29 cellular contexts compared by ENCODE assay signal in genomic region chr3:186444288-186444687, GRCh38.
"Had no signal": no experiment of that assay in that cellular context is flagged by ENCODE, and none has a peak within 500 bp of the region (broad histone marks: within the 10 kb centered on the region; RNA-seq: fewer than 3 reads in every experiment).

No MANE protein-coding gene starts in this region.

- DNase-seq: activated CD4-positive, alpha-beta memory T cell treated with anti-CD3 and anti-CD28 coated beads, Interleukin-2, amount 10 ng/mL, durations not matched to agents 7 days and 5 days; activated CD4-positive, alpha-beta T cell treated with anti-CD3 and anti-CD28 coated beads for 1 hour; activated CD4-positive, alpha-beta T cell treated with anti-CD3 and anti-CD28 coated beads for 4 hours; activated CD4-positive, alpha-beta T cell treated with anti-CD3 and anti-CD28 coated beads, Interleukin-2, amount 10 ng/mL, durations not matched to agents 7 days and 5 days; activated CD4-positive, alpha-beta T cell treated with anti-CD3 and anti-CD28 coated beads, Interleukin-2, amount 50 U/mL, for 4 hours; activated CD8-positive, alpha-beta memory T cell treated with anti-CD3 and anti-CD28 coated beads, Interleukin-2, amount 50 U/mL, for 48 hours; activated gamma-delta T cell; activated naive CD4-positive, alpha-beta T cell; activated naive CD4-positive, alpha-beta T cell treated with anti-CD3 and anti-CD28 coated beads, Interleukin-2, amount 10 ng/mL, durations not matched to agents 7 days and 5 days; activated naive CD8-positive, alpha-beta T cell treated with anti-CD3 and anti-CD28 coated beads, Interleukin-2, amount 10 ng/mL, durations not matched to agents 7 days and 5 days; activated T-cell treated with anti-CD3 and anti-CD28 coated beads for 4 hours; activated T-cell treated with anti-CD3 and anti-CD28 coated beads, Interleukin-2, amount 50 U/mL, for 24 hours; activated T-cell treated with anti-CD3 and anti-CD28 coated beads, Interleukin-2, amount 50 U/mL, for 72 hours; central memory CD4-positive, alpha-beta T cell; cerebellar nuclear complex; dorsolateral prefrontal cortex; effector memory CD4-positive, alpha-beta T cell; endodermal cell; erythroblast; foreskin keratinocyte; T-helper 1 cell; T-helper 17 cell; T1000 had no signal

- H3K27ac ChIP-seq: ascending aorta, breast epithelium, cardiac muscle cell, coronary artery, dorsolateral prefrontal cortex, esophagus muscularis mucosa, foreskin keratinocyte, gastroesophageal sphincter had no signal

- H3K4me1 ChIP-seq: ascending aorta, breast epithelium, foreskin keratinocyte, gastroesophageal sphincter had no signal

- H3K27me3 ChIP-seq: ascending aorta, breast epithelium, cardiac muscle cell, dorsolateral prefrontal cortex, esophagus muscularis mucosa, gastroesophageal sphincter had no signal

- H3K4me3 ChIP-seq: ascending aorta, breast epithelium, cardiac muscle cell, coronary artery, dorsolateral prefrontal cortex, esophagus muscularis mucosa, gastroesophageal sphincter had no signal

- H3K9me3 ChIP-seq: ascending aorta, breast epithelium, esophagus muscularis mucosa, gastroesophageal sphincter had no signal

- H3K36me3 ChIP-seq: ascending aorta, breast epithelium, cardiac muscle cell, esophagus muscularis mucosa, gastroesophageal sphincter had no signal
